In the genomic region with DNA sequence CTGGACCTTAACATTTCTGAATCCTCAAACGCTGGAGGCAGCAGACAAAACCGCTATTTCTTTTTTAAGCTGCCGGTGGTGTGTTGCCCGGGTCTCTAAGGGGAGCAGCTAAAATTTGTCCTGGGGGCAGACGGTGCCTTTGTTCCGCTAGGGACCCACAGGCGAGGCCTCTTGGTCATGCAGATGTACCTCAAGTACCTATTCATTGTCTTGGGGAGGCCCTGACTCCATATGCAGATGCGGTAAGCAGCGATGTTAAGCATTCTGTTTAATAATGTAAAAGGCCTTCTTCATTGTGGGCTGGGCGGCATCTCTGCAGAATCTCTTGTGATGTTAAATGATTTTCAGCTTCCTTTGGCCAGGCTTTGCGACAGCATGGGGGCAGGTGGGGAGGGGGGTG, we compare ENCODE assay signal across 23 cellular contexts.
DNase-seq lines count a peak whose midpoint lies in the region; ATAC-seq and TF ChIP-seq lines count a peak whose summit lies in the region.
"Had no signal": no experiment of that assay in that cellular context is flagged by ENCODE, and none has a peak within 500 bp of the region (broad histone marks: within the 10 kb centered on the region; RNA-seq: fewer than 3 reads in every experiment).

No MANE protein-coding gene starts in this region.

- H3F3A ChIP-seq in neural progenitor cell (ENCODE audit: low read depth) = no peaks in the 10 kb centered on the region

- ATAC-seq in left lung = no peak
- ATAC-seq: GM12878, T-cell had no signal

- H3K9ac ChIP-seq in NT2/D1 (ENCODE audit: insufficient read length, low read depth) (no peak overlapping the region), neural progenitor cell (no peak overlapping the region)
- H3K9ac ChIP-seq: GM23248, SK-N-SH had no signal

- no CpG with 5 or more reads among the region's 11 CpGs for WGBS in iPS DF 6.9 (ENCODE audit: insufficient coverage, insufficient read length)

- no peaks in the 10 kb centered on the region for H3K79me2 ChIP-seq in neural progenitor cell (ENCODE audit: low read depth)

- H3K4me1 Mint-ChIP-seq in neural progenitor cell (peaks cover 34% of the 10 kb centered on the region), MCF 10A (ENCODE audit: insufficient read depth, unreplicated experiment) (no peaks in the 10 kb centered on the region)
- H3K4me1 Mint-ChIP-seq: CD4-positive, CD25-positive, alpha-beta regulatory T cell; T-cell had no signal

- H3K4me2 ChIP-seq in neural progenitor cell = peak overlapping the region; percentile 36
- H3K4me2 ChIP-seq: SK-N-SH had no signal

- H3K27me3 Mint-ChIP-seq in neural progenitor cell (ENCODE audit: insufficient read depth, low read depth) (peaks cover 18% of the 10 kb centered on the region), MCF 10A (ENCODE audit: insufficient read depth, unreplicated experiment) (peaks cover 66% of the 10 kb centered on the region)

- H3K4me3 ChIP-seq in H7 (ENCODE audit: insufficient read depth, low read depth, low read length) = no peak overlapping the region
- H3K4me3 ChIP-seq in NT2/D1 (ENCODE audit: insufficient read length, low read depth) = no peak overlapping the region
- no peak overlapping the region for H3K4me3 ChIP-seq in iPS DF 6.9 (ENCODE audit: low read length)
- H3K4me3 ChIP-seq in neural progenitor cell = peak overlapping the region; percentile 29
- H3K4me3 ChIP-seq in left lung = no peak overlapping the region
- H3K4me3 ChIP-seq: GM12878, GM23248, MG63 had no signal

- peak; percentile 87 for DNase-seq in H7
- peak; percentile 96 for DNase-seq in NT2/D1 (ENCODE audit: low read depth, low spot score)
- peak; percentile 61 for DNase-seq in iPS DF 6.9 (ENCODE audit: low read depth, low spot score)
- DNase-seq in neural progenitor cell (ENCODE audit: low spot score) = peak; percentile 14
- DNase-seq in MCF 10A (ENCODE audit: unreplicated experiment) = no peak
- DNase-seq in left lung = no peak
- no peak for DNase-seq in RKO (ENCODE audit: low spot score)
- DNase-seq: BE2C; CD4-positive, CD25-positive, alpha-beta regulatory T cell; GM23248; Kasumi-1; MG63; NCI-H1048; NCI-H1436; NCI-H187 treated with DMSO at 0.1 percent for 48 hours; NCI-H2107; NCI-H226; NCI-H510A treated with DMSO at 0.1 percent for 48 hours; NCI-H748 treated with DMSO at 0.1 percent for 48 hours; SIG-M5; SK-N-SH; T-cell had no signal

- H3K4me1 ChIP-seq in NT2/D1 (ENCODE audit: insufficient read depth, insufficient read length) (peaks cover 3% of the 10 kb centered on the region), iPS DF 6.9 (ENCODE audit: control insufficient read depth, insufficient read depth, low read length) (peaks cover 4% of the 10 kb centered on the region; the same call in 1 of the 2 replicates), neural progenitor cell (peaks cover 10% of the 10 kb centered on the region), left lung (no peaks in the 10 kb centered on the region)
- H3K4me1 ChIP-seq: BE2C had no signal

- H3K36me3 ChIP-seq in H7 (replicated peaks; ENCODE audit: control insufficient read depth, insufficient read depth, low read length) = no peaks in the 10 kb centered on the region
- H3K36me3 ChIP-seq in NT2/D1 (ENCODE audit: insufficient read depth, insufficient read length, low read length) = no peaks in the 10 kb centered on the region
- H3K36me3 ChIP-seq in iPS DF 6.9 (ENCODE audit: control insufficient read depth, insufficient read depth, low read length) = no peaks in the 10 kb centered on the region
- no peaks in the 10 kb centered on the region for H3K36me3 ChIP-seq in neural progenitor cell
- H3K36me3 ChIP-seq in left lung = no peaks in the 10 kb centered on the region
- H3K36me3 ChIP-seq: BE2C, MG63 had no signal

- TF ChIP-seq CTCF in neural progenitor cell (IDR thresholded peaks at IDR 0.05) (no peak), MCF 10A (IDR thresholded peaks at IDR 0.05; ENCODE audit: unreplicated experiment) (no peak), left lung (IDR thresholded peaks at IDR 0.05) (no peak)

- CTCF ChIA-PET in MCF 10A (lab: Yijun Ruan, JAX) = no interaction called here

- H3K27me3 ChIP-seq in H7 (ENCODE audit: control insufficient read depth, insufficient read depth, low read length) = peaks cover 50% of the 10 kb centered on the region
- peaks cover 82% of the 10 kb centered on the region for H3K27me3 ChIP-seq in NT2/D1 (ENCODE audit: insufficient read depth, insufficient read length)
- H3K27me3 ChIP-seq in iPS DF 6.9 (ENCODE audit: control insufficient read depth, insufficient read depth, low read length) = peaks cover 39% of the 10 kb centered on the region
- peaks cover 97% of the 10 kb centered on the region for H3K27me3 ChIP-seq in neural progenitor cell
- peaks cover 15 to 20% of the 10 kb centered on the region in 2 donors for H3K27me3 ChIP-seq in left lung
- H3K27me3 ChIP-seq: BE2C, MG63 had no signal

- no peak overlapping the region for H2AFZ ChIP-seq in neural progenitor cell (replicated peaks)
- H2AFZ ChIP-seq: GM23248 had no signal

- H4K20me1 ChIP-seq in neural progenitor cell (ENCODE audit: low read depth) = no peaks in the 10 kb centered on the region

- H3K27ac ChIP-seq in iPS DF 6.9 (ENCODE audit: low read length) (no peak overlapping the region), neural progenitor cell (no peak overlapping the region), left lung (no peak overlapping the region)
- H3K27ac ChIP-seq: GM23248 had no signal

- H3K27ac Mint-ChIP-seq in neural progenitor cell = peak overlapping the region; percentile 39
- no peak overlapping the region for H3K27ac Mint-ChIP-seq in MCF 10A (ENCODE audit: low read depth, unreplicated experiment)
- H3K27ac Mint-ChIP-seq: CD4-positive, CD25-positive, alpha-beta regulatory T cell; T-cell had no signal

- POLR2A ChIA-PET in MCF 10A (lab: Yijun Ruan, JAX) = no interaction called here

- no peaks in the 10 kb centered on the region for H3K36me3 Mint-ChIP-seq in neural progenitor cell
- no peaks in the 10 kb centered on the region for H3K36me3 Mint-ChIP-seq in MCF 10A (ENCODE audit: insufficient read depth, unreplicated experiment)
- H3K36me3 Mint-ChIP-seq: CD4-positive, CD25-positive, alpha-beta regulatory T cell; T-cell had no signal

- H3K4me3 Mint-ChIP-seq in neural progenitor cell = peak overlapping the region; percentile 6
- H3K4me3 Mint-ChIP-seq in MCF 10A (ENCODE audit: unreplicated experiment) = no peak overlapping the region
- H3K4me3 Mint-ChIP-seq: CD4-positive, CD25-positive, alpha-beta regulatory T cell; T-cell had no signal

- no peaks in the 10 kb centered on the region for H3K9me3 ChIP-seq in NT2/D1 (ENCODE audit: insufficient read depth, low read length)
- no peaks in the 10 kb centered on the region; the same call in 1 of the 2 replicates for H3K9me3 ChIP-seq in iPS DF 6.9 (ENCODE audit: control insufficient read depth, insufficient read depth, low read length)
- H3K9me3 ChIP-seq in neural progenitor cell (ENCODE audit: low read depth) = no peaks in the 10 kb centered on the region
- H3K9me3 ChIP-seq in left lung = no peaks in the 10 kb centered on the region
- H3K9me3 ChIP-seq: BE2C, MG63, SK-N-SH had no signal

- H3K9me3 Mint-ChIP-seq in neural progenitor cell (peaks cover 5% of the 10 kb centered on the region), MCF 10A (ENCODE audit: unreplicated experiment) (no peaks in the 10 kb centered on the region)
- H3K9me3 Mint-ChIP-seq: T-cell had no signal

- no TSS peak for BruUV-seq in MCF 10A (replicated peaks; lab: Mats Ljungman, UMichigan)

- intact Hi-C loops in MCF 10A (cut with micrococcal nuclease) = no loop called here
- intact Hi-C loops in left lung (cut with DNase I) = no loop called here

Comparison
In these comparisons a context has a peak if more than half of its experiments do, and no peak if none do; other contexts are left out.
1. DNase-seq: peak in H7 (single experiment), NT2/D1 (single experiment), iPS DF 6.9 (single experiment) and neural progenitor cell (single experiment); none in MCF 10A (single experiment), left lung (0 of 2) and RKO (single experiment).